ENCODE assay signal across 1 cellular context in genomic region chr6:29593199-29593598, GRCh38.
TF ChIP-seq lines count a peak whose summit lies in the region.

No MANE protein-coding gene starts in this region.

TF ChIP-seq in K562, 482 proteins besides CTCF, POLR2A, EP300 and RAD21:
- no peak for TF ChIP-seq YBX1 (IDR thresholded peaks at IDR 0.05)
- TF ChIP-seq TFAP4 (CRISPR knock-in tag; IDR thresholded peaks at IDR 0.05; ENCODE audit: borderline replicate concordance), result no peak
- no peak for TF ChIP-seq MNT (conservative IDR thresholded peaks at IDR 0.05)
- no peak for TF ChIP-seq LCOR (CRISPR knock-in tag; IDR thresholded peaks at IDR 0.05)
- TF ChIP-seq TSC22D4 (tag; IDR thresholded peaks at IDR 0.05), result no peak
- no peak for TF ChIP-seq ZBTB40 (IDR thresholded peaks at IDR 0.05)
- no peak for TF ChIP-seq ZBTB40 (CRISPR knock-in tag; IDR thresholded peaks at IDR 0.05)
- TF ChIP-seq SETDB1 (IDR thresholded peaks at IDR 0.05; ENCODE audit: low read length), result no peak
- TF ChIP-seq CREB1 (IDR thresholded peaks at IDR 0.05), result no peak
- no peak for TF ChIP-seq CREB1 (CRISPR knock-in tag; IDR thresholded peaks at IDR 0.05)
- no peak for TF ChIP-seq STAT5A (IDR thresholded peaks at IDR 0.05; ENCODE audit: borderline replicate concordance, low read length)
- TF ChIP-seq MAFG (tag; conservative IDR thresholded peaks at IDR 0.05), result no peak
- TF ChIP-seq MEF2D (tag; conservative IDR thresholded peaks at IDR 0.05; ENCODE audit: low read depth), result no peak
TF ChIP-seq in K562: peak in this region for 0.
